In genomic region chr14:91866061-91866460, GRCh38 we compare ENCODE assay signal across 14 cellular contexts. TPM values are rescaled to one million over a fixed set of nuclear protein-coding genes. Genes with fewer than 3 reads are reported as not detected.
DNase-seq lines count a peak whose midpoint lies in the region; TF ChIP-seq lines count a peak whose summit lies in the region.
"Had no signal": no experiment of that assay in that cellular context is flagged by ENCODE, and none has a peak within 500 bp of the region (broad histone marks: within the 10 kb centered on the region; RNA-seq: fewer than 3 reads in every experiment).

No MANE protein-coding gene starts in this region.

- H3K9me3 ChIP-seq in effector memory CD4-positive, alpha-beta T cell (ENCODE audit: control insufficient read depth, low read length): no peaks in the 10 kb centered on the region
- peaks cover 0 to 7% (median 0%) of the 10 kb centered on the region in 4 donors for H3K9me3 ChIP-seq in stomach
- H3K9me3 ChIP-seq in WERI-Rb-1 (ENCODE audit: severe bottlenecking): no peaks in the 10 kb centered on the region
- H3K9me3 ChIP-seq: mucosa of descending colon had no signal

- 57 to 72% (median 69%) methylated on average over 2 of the region's 2 CpGs for WGBS in stomach, 5 donors

- peaks cover 59% of the 10 kb centered on the region for H3K36me3 Mint-ChIP-seq in activated CD4-positive, alpha-beta T cell treated with anti-CD3 and anti-CD28 coated beads, Interleukin-2, amount 10 ng/mL, durations not matched to agents 7 days and 5 days (ENCODE audit: low read depth)
- H3K36me3 Mint-ChIP-seq in T-helper 2 cell treated with Interferon-gamma antibody and Interleukin-4, amounts not matched to agents 5 μg/mL and 100 μg/mL, for 36 hours (ENCODE audit: low read depth): peaks cover 52% of the 10 kb centered on the region

- H3K4me1 ChIP-seq in effector memory CD4-positive, alpha-beta T cell (ENCODE audit: control insufficient read depth, insufficient read depth, low read length, poor library complexity, severe bottlenecking): peaks cover 56% of the 10 kb centered on the region
- H3K4me1 ChIP-seq in stomach: peaks cover 8 to 24% (median 18%) of the 10 kb centered on the region in 4 donors

- peaks cover 73% of the 10 kb centered on the region for H3K4me1 Mint-ChIP-seq in activated CD4-positive, alpha-beta T cell treated with anti-CD3 and anti-CD28 coated beads, Interleukin-2, amount 10 ng/mL, durations not matched to agents 7 days and 5 days
- H3K4me1 Mint-ChIP-seq in T-helper 2 cell treated with Interferon-gamma antibody and Interleukin-4, amounts not matched to agents 5 μg/mL and 100 μg/mL, for 36 hours (ENCODE audit: low read depth): peaks cover 64% of the 10 kb centered on the region

- H3K4me3 Mint-ChIP-seq in activated CD4-positive, alpha-beta T cell treated with anti-CD3 and anti-CD28 coated beads, Interleukin-2, amount 10 ng/mL, durations not matched to agents 7 days and 5 days: peak overlapping the region; percentile 97
- H3K4me3 Mint-ChIP-seq in T-helper 2 cell treated with Interferon-gamma antibody and Interleukin-4, amounts not matched to agents 5 μg/mL and 100 μg/mL, for 36 hours: peak overlapping the region; percentile 100
- H3K4me3 Mint-ChIP-seq: dendritic cell treated with granulocyte-macrophage colony-stimulating factor and Interleukin-4, amounts not matched to agents 40 ng/mL and 50 ng/mL, for 4 days had no signal

- peaks cover 15% of the 10 kb centered on the region for H3K36me3 ChIP-seq in effector memory CD4-positive, alpha-beta T cell (ENCODE audit: control insufficient read depth, insufficient read depth, low read length)
- H3K36me3 ChIP-seq in stomach (peaks cover 0 to 34% (median 24%) of the 10 kb centered on the region in 4 donors), WERI-Rb-1 (no peaks in the 10 kb centered on the region)

- peak overlapping the region; percentile 88 for H3K27ac ChIP-seq in effector memory CD4-positive, alpha-beta T cell (ENCODE audit: insufficient read depth, low read length, poor library complexity, severe bottlenecking)
- H3K27ac ChIP-seq in stomach (peak overlapping the region in 4 of 5 donors; percentile 2 to 50 (median 27)), WERI-Rb-1 (no peak overlapping the region)
- H3K27ac ChIP-seq: hepatocyte had no signal

- TF ChIP-seq EP300 in stomach (IDR thresholded peaks at IDR 0.05): no peak

- H3K9me3 Mint-ChIP-seq in activated CD4-positive, alpha-beta T cell treated with anti-CD3 and anti-CD28 coated beads, Interleukin-2, amount 10 ng/mL, durations not matched to agents 7 days and 5 days: no peaks in the 10 kb centered on the region
- no peaks in the 10 kb centered on the region for H3K9me3 Mint-ChIP-seq in T-helper 2 cell treated with Interferon-gamma antibody and Interleukin-4, amounts not matched to agents 5 μg/mL and 100 μg/mL, for 36 hours
- H3K9me3 Mint-ChIP-seq: dendritic cell treated with granulocyte-macrophage colony-stimulating factor and Interleukin-4, amounts not matched to agents 40 ng/mL and 50 ng/mL, for 4 days had no signal

- no peaks in the 10 kb centered on the region for H3K27me3 ChIP-seq in effector memory CD4-positive, alpha-beta T cell (replicated peaks; ENCODE audit: control insufficient read depth, insufficient read depth, low read length, poor library complexity, severe bottlenecking)
- H3K27me3 ChIP-seq in stomach (no peaks in the 10 kb centered on the region), WERI-Rb-1 (ENCODE audit: insufficient read depth, low read depth, severe bottlenecking) (no peaks in the 10 kb centered on the region)
- H3K27me3 ChIP-seq: hepatocyte had no signal

- TF ChIP-seq POLR2A in stomach (IDR thresholded peaks at IDR 0.05): no peak

- POLR2A ChIA-PET in activated CD4-positive, alpha-beta T cell treated with anti-CD3 and anti-CD28 coated beads, Interleukin-2, amount 10 ng/mL, durations not matched to agents 7 days and 5 days (lab: Charles Lee): no interaction called here

- intact Hi-C loops in stomach (cut with DNase I; ENCODE audit: low total_unique reads): no loop called here

- H3K27ac Mint-ChIP-seq in activated CD4-positive, alpha-beta T cell treated with anti-CD3 and anti-CD28 coated beads, Interleukin-2, amount 10 ng/mL, durations not matched to agents 7 days and 5 days: peak overlapping the region; percentile 97
- H3K27ac Mint-ChIP-seq in T-helper 2 cell treated with Interferon-gamma antibody and Interleukin-4, amounts not matched to agents 5 μg/mL and 100 μg/mL, for 36 hours: peak overlapping the region; percentile 93
- H3K27ac Mint-ChIP-seq: dendritic cell treated with granulocyte-macrophage colony-stimulating factor and Interleukin-4, amounts not matched to agents 40 ng/mL and 50 ng/mL, for 4 days had no signal

- peak; percentile 47 for DNase-seq in activated CD4-positive, alpha-beta T cell treated with anti-CD3 and anti-CD28 coated beads, Interleukin-2, amount 10 ng/mL, durations not matched to agents 7 days and 5 days
- DNase-seq in activated CD4-positive, alpha-beta T cell treated with anti-CD3 and anti-CD28 coated beads for 1 hour: no peak
- DNase-seq in T-helper 2 cell treated with Interferon-gamma antibody and Interleukin-4, amounts not matched to agents 5 μg/mL and 100 μg/mL, for 36 hours (ENCODE audit: low spot score): peak; percentile 44
- DNase-seq in effector memory CD4-positive, alpha-beta T cell: no peak
- no peak for DNase-seq in stomach
- DNase-seq in WERI-Rb-1: no peak
- DNase-seq in T1000 (lab: John Stamatoyannopoulos, UW): no peak
- no peak for DNase-seq in NCI-H446 treated with DMSO at 0.1 percent for 48 hours (lab: John Stamatoyannopoulos, UW)
- DNase-seq: mucosa of descending colon, NCI-H526 treated with DMSO at 0.1 percent for 48 hours, small intestine had no signal

- H3K27me3 Mint-ChIP-seq in activated CD4-positive, alpha-beta T cell treated with anti-CD3 and anti-CD28 coated beads, Interleukin-2, amount 10 ng/mL, durations not matched to agents 7 days and 5 days: no peaks in the 10 kb centered on the region
- H3K27me3 Mint-ChIP-seq in T-helper 2 cell treated with Interferon-gamma antibody and Interleukin-4, amounts not matched to agents 5 μg/mL and 100 μg/mL, for 36 hours (ENCODE audit: low read depth): no peaks in the 10 kb centered on the region
- H3K27me3 Mint-ChIP-seq: dendritic cell treated with granulocyte-macrophage colony-stimulating factor and Interleukin-4, amounts not matched to agents 40 ng/mL and 50 ng/mL, for 4 days had no signal

- CTCF ChIA-PET in activated CD4-positive, alpha-beta T cell treated with anti-CD3 and anti-CD28 coated beads, Interleukin-2, amount 10 ng/mL, durations not matched to agents 7 days and 5 days (lab: Charles Lee): interaction anchor here (1.4 kb wide), 1 partner anchor 17 kb away, joined by 4 read pairs; no protein-coding TSS in a partner anchor

- no peak for TF ChIP-seq CTCF in stomach (IDR thresholded peaks at IDR 0.05)
- TF ChIP-seq CTCF in WERI-Rb-1 (IDR thresholded peaks at IDR 0.05; ENCODE audit: low read depth, low read length): no peak

- peak overlapping the region; percentile 66 for H3K4me3 ChIP-seq in effector memory CD4-positive, alpha-beta T cell (ENCODE audit: insufficient read depth, low read depth, low read length, poor library complexity, severe bottlenecking)
- H3K4me3 ChIP-seq in stomach: peak overlapping the region in 3 of 4 donors; percentile 10 to 20 (median 16)
- H3K4me3 ChIP-seq in WERI-Rb-1 (ENCODE audit: low read depth, low read length): no peak overlapping the region
- H3K4me3 ChIP-seq: hepatocyte, mucosa of descending colon had no signal

RNA-seq across cellular contexts. Expression of gene TC2N, which starts 1.3 kb away (rescaled TPM):
- 100 to 1,000 TPM; 196 to 216 TPM for total RNA-seq in activated CD4-positive, alpha-beta T cell treated with anti-CD3 and anti-CD28 coated beads, Interleukin-2, amount 10 ng/mL, durations not matched to agents 7 days and 5 days
- total RNA-seq in stomach: 100 to 1,000 TPM in 3 of 5 donors, 10 to 100 TPM in 2; 66.6 to 162 (median 106) TPM
- 10 to 100 TPM; 15.6 to 34.2 (median 19.7) TPM for polyA plus RNA-seq in stomach
- total RNA-seq: G401 had no signal

Comparison
In these comparisons a context has a peak if more than half of its experiments do, and no peak if none do; other contexts are left out.
1. DNase-seq: peak in activated CD4-positive, alpha-beta T cell treated with anti-CD3 and anti-CD28 coated beads, Interleukin-2, amount 10 ng/mL, durations not matched to agents 7 days and 5 days (single experiment) and T-helper 2 cell treated with Interferon-gamma antibody and Interleukin-4, amounts not matched to agents 5 μg/mL and 100 μg/mL, for 36 hours (single experiment); none in activated CD4-positive, alpha-beta T cell treated with anti-CD3 and anti-CD28 coated beads for 1 hour (single experiment), effector memory CD4-positive, alpha-beta T cell (0 of 3), stomach (single experiment), WERI-Rb-1 (single experiment), T1000 (single experiment) and NCI-H446 treated with DMSO at 0.1 percent for 48 hours (single experiment).